ENCODE assay signal across 1 cellular context in genomic region chr1:70211536-70211935, GRCh38.
TF ChIP-seq lines count a peak whose summit lies in the region.

No MANE protein-coding gene starts in this region.

TF ChIP-seq in K562, 482 proteins besides CTCF, POLR2A, EP300 and RAD21:
- TF ChIP-seq RERE (CRISPR knock-in tag; IDR thresholded peaks at IDR 0.05; ENCODE audit: borderline replicate concordance) = no peak
- TF ChIP-seq HOXB6 (CRISPR knock-in tag; IDR thresholded peaks at IDR 0.05; ENCODE audit: borderline replicate concordance) = no peak
- TF ChIP-seq RBBP5 (IDR thresholded peaks at IDR 0.05; ENCODE audit: borderline replicate concordance, insufficient read depth, low read length, poor library complexity, severe bottlenecking) = no peak
- no peak for TF ChIP-seq SMARCA4 (IDR thresholded peaks at IDR 0.05)
- TF ChIP-seq KAT2B (IDR thresholded peaks at IDR 0.05; ENCODE audit: low read depth, low read length) = no peak
- no peak for TF ChIP-seq CGGBP1 (CRISPR knock-in tag; IDR thresholded peaks at IDR 0.05)
- no peak for TF ChIP-seq WHSC1 (IDR thresholded peaks at IDR 0.05; ENCODE audit: low read length)
- no peak for TF ChIP-seq SRSF7 (optimal IDR thresholded peaks at IDR 0.05; ENCODE audit: low read depth, low read length)
- TF ChIP-seq HMG20B (CRISPR knock-in tag; IDR thresholded peaks at IDR 0.05) = no peak
- no peak for TF ChIP-seq HNRNPK (IDR thresholded peaks at IDR 0.05; ENCODE audit: low read depth, low read length, poor library complexity, severe bottlenecking)
- no peak for TF ChIP-seq FOXJ3 (CRISPR knock-in tag; IDR thresholded peaks at IDR 0.05)
